ENCODE assay signal across 19 cellular contexts in the genomic region with DNA sequence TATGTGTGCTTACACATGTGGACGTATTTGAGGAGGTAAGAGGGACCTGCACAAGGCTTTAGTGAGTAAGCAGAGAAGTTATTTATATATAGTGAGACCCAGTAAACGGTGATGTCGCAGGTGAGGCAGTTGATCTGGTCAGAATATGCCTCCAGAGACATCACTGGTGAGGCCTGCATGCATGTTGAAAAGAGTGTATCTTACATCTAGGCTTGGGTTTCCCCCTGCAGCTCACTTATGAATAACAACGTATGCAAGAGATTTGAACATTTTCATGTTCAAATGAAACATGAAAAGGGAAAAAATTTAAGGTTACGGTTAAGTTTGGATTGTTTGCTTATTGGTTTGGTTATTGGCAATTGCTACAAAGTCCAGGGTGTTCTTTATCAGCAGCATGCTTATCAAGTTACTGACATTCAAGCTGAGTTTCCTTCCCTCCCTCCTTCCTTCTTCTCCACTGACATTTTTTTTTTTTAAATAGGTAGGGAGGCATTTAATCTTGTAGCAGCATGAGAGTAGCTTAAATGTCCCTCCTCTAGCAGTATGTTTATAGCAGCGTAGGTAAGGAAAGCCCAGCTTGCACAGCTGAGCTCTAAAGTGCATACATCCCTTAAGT.
DNase-seq lines count a peak whose midpoint lies in the region; ATAC-seq and TF ChIP-seq lines count a peak whose summit lies in the region.
"Had no signal": no experiment of that assay in that cellular context is flagged by ENCODE, and none has a peak within 500 bp of the region (broad histone marks: within the 10 kb centered on the region; RNA-seq: fewer than 3 reads in every experiment).

No MANE protein-coding gene starts in this region.

- CTCF ChIA-PET in Calu3 (lab: Charles Lee): interaction anchor here (0.7 to 2.2 kb wide), 3 partner anchors 15 to 134 kb away, joined by 3 to 9 read pairs (median 4); no protein-coding TSS in a partner anchor

- no TSS peak for BruUV-seq in Calu3 (replicated peaks; lab: Mats Ljungman, UMichigan)

- H2AFZ ChIP-seq in OCI-LY3 (ENCODE audit: low read depth, low read length): no peak overlapping the region

- H3K4me1 ChIP-seq in OCI-LY3 (ENCODE audit: low read length): peaks cover 20% of the 10 kb centered on the region
- H3K4me1 ChIP-seq in body of pancreas: peaks cover 60% of the 10 kb centered on the region

- no peak overlapping the region for H3K9ac ChIP-seq in OCI-LY3 (ENCODE audit: low read length)

- no peak for TF ChIP-seq POLR2A in body of pancreas (IDR thresholded peaks at IDR 0.05)

- H3K9me3 Mint-ChIP-seq in Calu3 (ENCODE audit: low read depth, unreplicated experiment) (no peaks in the 10 kb centered on the region), mesothelial cell of epicardium (no peaks in the 10 kb centered on the region)
- H3K9me3 Mint-ChIP-seq: activated T-helper 17 cell treated with anti-CD3 and anti-CD28 coated beads, Interleukin-2, amount 50 U/mL, for 72 hours; central memory CD8-positive, alpha-beta T cell; stimulated activated effector memory CD8-positive, alpha-beta T cell treated with anti-CD3 and anti-CD28 coated beads, Interleukin-12 subunit alpha, Interleukin-12 subunit beta, amount 100 ng/mL, for 72 hours had no signal

- WGBS in body of pancreas, 2 donors: 29% methylated on average over 6 of the region's 6 CpGs

- H3K9me3 ChIP-seq in OCI-LY3 (ENCODE audit: insufficient read depth, low read length): no peaks in the 10 kb centered on the region
- H3K9me3 ChIP-seq in body of pancreas: no peaks in the 10 kb centered on the region
- H3K9me3 ChIP-seq: adrenal gland, right atrium auricular region had no signal

- ATAC-seq in body of pancreas (peak; percentile 36), GM18498 (IDR thresholded peaks at IDR 0.05; ENCODE audit: unreplicated experiment) (no peak)
- ATAC-seq: activated T-helper 17 cell treated with anti-CD3 and anti-CD28 coated beads, Interleukin-2, amount 50 U/mL, for 72 hours; stimulated activated effector memory CD8-positive, alpha-beta T cell treated with anti-CD3 and anti-CD28 coated beads, Interleukin-12 subunit alpha, Interleukin-12 subunit beta, amount 100 ng/mL, for 72 hours had no signal

- TF ChIP-seq CTCF in Calu3 (IDR thresholded peaks at IDR 0.05; ENCODE audit: unreplicated experiment) (no peak), OCI-LY3 (IDR thresholded peaks at IDR 0.05; ENCODE audit: low read depth, low read length) (peak; percentile 33; the same call in 1 of the 2 replicates), body of pancreas (IDR thresholded peaks at IDR 0.05) (no peak), mesothelial cell of epicardium (IDR thresholded peaks at IDR 0.05; ENCODE audit: unreplicated experiment) (no peak)

- H3K27ac Mint-ChIP-seq in Calu3 (ENCODE audit: unreplicated experiment): peak overlapping the region; percentile 15
- peak overlapping the region; percentile 68 for H3K27ac Mint-ChIP-seq in mesothelial cell of epicardium
- H3K27ac Mint-ChIP-seq: activated T-helper 17 cell treated with anti-CD3 and anti-CD28 coated beads, Interleukin-2, amount 50 U/mL, for 72 hours; stimulated activated effector memory CD8-positive, alpha-beta T cell treated with anti-CD3 and anti-CD28 coated beads, Interleukin-12 subunit alpha, Interleukin-12 subunit beta, amount 100 ng/mL, for 72 hours had no signal

- H3K4me2 ChIP-seq in OCI-LY3 (ENCODE audit: low read length): peak overlapping the region; percentile 36

- H3K4me3 ChIP-seq in OCI-LY3 (ENCODE audit: low read length) (no peak overlapping the region), body of pancreas (no peak overlapping the region)
- H3K4me3 ChIP-seq: adrenal gland, right atrium auricular region had no signal

- H4K20me1 ChIP-seq in OCI-LY3 (ENCODE audit: insufficient read depth, low read length): peaks cover 26% of the 10 kb centered on the region; the same call in 1 of the 2 replicates

- H3K27me3 ChIP-seq in OCI-LY3 (ENCODE audit: low read depth, low read length) (peaks cover 16% of the 10 kb centered on the region), body of pancreas (no peaks in the 10 kb centered on the region)
- H3K27me3 ChIP-seq: adrenal gland, right atrium auricular region had no signal

- peaks cover 36% of the 10 kb centered on the region for H3K4me1 Mint-ChIP-seq in Calu3 (ENCODE audit: low read depth, unreplicated experiment)
- peaks cover 37% of the 10 kb centered on the region for H3K4me1 Mint-ChIP-seq in mesothelial cell of epicardium
- H3K4me1 Mint-ChIP-seq: central memory CD8-positive, alpha-beta T cell had no signal

- H3K4me3 Mint-ChIP-seq in Calu3 (ENCODE audit: low read depth, unreplicated experiment) (no peak overlapping the region), mesothelial cell of epicardium (no peak overlapping the region)
- H3K4me3 Mint-ChIP-seq: activated T-helper 17 cell treated with anti-CD3 and anti-CD28 coated beads, Interleukin-2, amount 50 U/mL, for 72 hours; central memory CD8-positive, alpha-beta T cell; stimulated activated effector memory CD8-positive, alpha-beta T cell treated with anti-CD3 and anti-CD28 coated beads, Interleukin-12 subunit alpha, Interleukin-12 subunit beta, amount 100 ng/mL, for 72 hours had no signal

- no peaks in the 10 kb centered on the region for H3K27me3 Mint-ChIP-seq in Calu3 (ENCODE audit: unreplicated experiment)
- no peaks in the 10 kb centered on the region for H3K27me3 Mint-ChIP-seq in mesothelial cell of epicardium (ENCODE audit: low read depth)
- H3K27me3 Mint-ChIP-seq: activated T-helper 17 cell treated with anti-CD3 and anti-CD28 coated beads, Interleukin-2, amount 50 U/mL, for 72 hours had no signal

- H3K36me3 ChIP-seq in OCI-LY3 (replicated peaks; ENCODE audit: low read depth, low read length): no peaks in the 10 kb centered on the region
- no peaks in the 10 kb centered on the region for H3K36me3 ChIP-seq in body of pancreas (replicated peaks in 1 of 2; ENCODE audit: insufficient read depth in 1 of 2, low read depth in 2 of 2)
- H3K36me3 ChIP-seq: adrenal gland, right atrium auricular region had no signal

- DNase-seq in Calu3: no peak
- no peak for DNase-seq in body of pancreas
- DNase-seq in mesothelial cell of epicardium (ENCODE audit: low spot score in 2 of 2, unreplicated experiment in 2 of 2): no peak
- no peak for DNase-seq in stimulated activated CD8-positive, alpha-beta memory T cell treated with anti-CD3 and anti-CD28 coated beads, Interleukin-4, amount 100 ng/mL, for 48 hours
- DNase-seq in AML-193 (lab: John Stamatoyannopoulos, UW): no peak
- DNase-seq in NCI-H774 (lab: John Stamatoyannopoulos, UW): no peak
- DNase-seq: activated CD4-positive, alpha-beta T cell treated with anti-CD3 and anti-CD28 coated beads for 1 hour; adrenal gland; effector memory CD4-positive, alpha-beta T cell; EL; NCI-H526; occipital lobe; SIG-M5 had no signal

- H3K36me3 Mint-ChIP-seq in Calu3 (ENCODE audit: insufficient read depth, unreplicated experiment) (no peaks in the 10 kb centered on the region), mesothelial cell of epicardium (no peaks in the 10 kb centered on the region)
- H3K36me3 Mint-ChIP-seq: stimulated activated effector memory CD8-positive, alpha-beta T cell treated with anti-CD3 and anti-CD28 coated beads, Interleukin-12 subunit alpha, Interleukin-12 subunit beta, amount 100 ng/mL, for 72 hours had no signal

- intact Hi-C loops in Calu3 (cut with micrococcal nuclease; ENCODE audit: unreplicated experiment) (no loop called here), body of pancreas (cut with DNase I) (no loop called here)

- no peak overlapping the region for H3K27ac ChIP-seq in OCI-LY3 (ENCODE audit: low read length)
- no peak overlapping the region for H3K27ac ChIP-seq in body of pancreas
- H3K27ac ChIP-seq: adrenal gland had no signal

- peaks cover 6% of the 10 kb centered on the region; the same call in 1 of the 2 replicates for H3K79me2 ChIP-seq in OCI-LY3 (ENCODE audit: low read length)
